Comparison of ENCODE assay signal across 2 cellular contexts in the genomic region with DNA sequence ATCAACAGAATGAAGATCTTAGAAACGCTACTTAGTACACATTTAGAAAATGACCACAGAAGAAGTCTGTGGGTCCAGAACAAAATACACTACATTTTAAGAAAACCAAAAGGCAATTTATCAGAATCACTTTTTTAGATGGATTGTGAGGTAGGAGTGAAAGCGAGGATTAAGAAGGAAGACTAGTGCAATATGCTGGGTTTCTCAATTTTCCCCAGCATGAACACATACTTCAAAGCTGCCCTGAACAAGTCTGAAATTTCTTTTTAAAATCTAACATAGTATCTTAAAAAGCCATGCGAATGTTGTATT.
TF ChIP-seq lines count a peak whose summit lies in the region.

No MANE protein-coding gene starts in this region.

TF ChIP-seq in IMR-90, 13 proteins besides CTCF, POLR2A, EP300 and RAD21:
- TF ChIP-seq CHD1 (IDR thresholded peaks at IDR 0.05; ENCODE audit: low read depth, low read length), result no peak
- TF ChIP-seq CEBPB (IDR thresholded peaks at IDR 0.05; ENCODE audit: low read depth, low read length), result no peak
- no peak for TF ChIP-seq RFX5 (IDR thresholded peaks at IDR 0.05; ENCODE audit: low read depth, low read length)
- TF ChIP-seq MAZ (IDR thresholded peaks at IDR 0.05; ENCODE audit: borderline replicate concordance, low read depth, low read length), result no peak
- TF ChIP-seq ELK1 (IDR thresholded peaks at IDR 0.05; ENCODE audit: borderline replicate concordance, low read depth, low read length), result no peak
- TF ChIP-seq BHLHE40 (IDR thresholded peaks at IDR 0.05; ENCODE audit: low read depth, low read length), result no peak
- TF ChIP-seq USF2 (IDR thresholded peaks at IDR 0.05; ENCODE audit: low read depth, low read length), result no peak
- TF ChIP-seq SMC3 (IDR thresholded peaks at IDR 0.05; ENCODE audit: low read depth, low read length), result no peak
- TF ChIP-seq MXI1 (IDR thresholded peaks at IDR 0.05; ENCODE audit: borderline replicate concordance, low read depth, low read length), result no peak
- no peak for TF ChIP-seq NFE2L2 (IDR thresholded peaks at IDR 0.05; ENCODE audit: low read depth, low read length)
- TF ChIP-seq MAFK (IDR thresholded peaks at IDR 0.05; ENCODE audit: low read depth, low read length), result no peak
- TF ChIP-seq FOS (IDR thresholded peaks at IDR 0.05; ENCODE audit: low read depth, low read length), result no peak
- TF ChIP-seq RCOR1 (IDR thresholded peaks at IDR 0.05; ENCODE audit: insufficient replicate concordance, low read length), result no peak

TF ChIP-seq in H1, 55 proteins besides CTCF, POLR2A, EP300 and RAD21:
- TF ChIP-seq SP1 (IDR thresholded peaks at IDR 0.05; ENCODE audit: low read depth, low read length), result no peak
